In the genomic region with DNA sequence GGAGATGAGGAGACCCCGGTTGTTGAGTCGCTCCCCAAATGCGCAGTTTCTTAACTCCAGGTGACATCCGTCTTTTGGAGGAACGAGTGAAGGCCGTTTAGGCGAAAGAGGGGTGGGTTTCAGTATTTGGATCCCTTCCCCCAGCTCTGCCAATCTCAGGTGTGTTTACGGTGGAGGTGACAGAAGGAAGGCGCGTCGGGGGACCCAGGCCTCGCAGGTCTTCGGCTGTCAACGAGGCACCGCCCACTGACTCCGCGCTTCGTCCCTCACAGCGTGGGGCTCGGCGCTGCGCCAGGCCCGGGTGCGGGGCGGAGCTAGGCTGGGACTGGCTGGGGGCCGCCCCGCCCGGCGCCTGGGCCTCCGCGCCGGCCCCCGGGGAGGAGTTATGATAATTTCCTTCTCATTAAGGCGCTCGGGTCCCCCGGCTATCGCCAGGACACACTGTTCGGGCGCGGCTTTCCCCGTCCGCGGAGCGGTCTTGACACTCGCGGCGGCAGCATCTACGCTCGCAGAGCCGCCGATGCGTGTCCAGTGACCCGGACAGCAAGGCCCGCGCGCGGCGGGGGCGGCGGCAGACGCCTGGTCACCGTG, we compare ENCODE assay signal across 8 cellular contexts. TPM values are rescaled to one million over a fixed set of nuclear protein-coding genes. Genes with fewer than 3 reads are reported as not detected.
A peak's percentile ranks its signal among the peaks of the same experiment; 100 is the strongest.
DNase-seq lines count a peak whose midpoint lies in the region; ATAC-seq, FAIRE-seq and TF ChIP-seq lines count a peak whose summit lies in the region.

A gene (plus strand): TSS at position 434 of the 591 bp plus-strand sequence. CDS start 239 bp downstream, outside the sequence.

- peak; percentile 61 for DNase-seq in A172 (ENCODE audit: low spot score)
- peak; percentile 33 for DNase-seq in GM12891 (ENCODE audit: insufficient read length, low spot score)
- DNase-seq in Peyer's patch, result peak in 1 of 3 donors; percentile 61
- DNase-seq in dedifferentiated amniotic fluid mesenchymal stem cell (ENCODE audit: extremely low spot score), result peak; percentile 30
- peak; percentile 87 for DNase-seq in lower lobe of right lung
- DNase-seq in suprapubic skin (ENCODE audit: low spot score in 2 of 2), result peak; percentile 89 to 91

- intact Hi-C loops in lower lobe of right lung (cut with DNase I), result no loop called here

- ATAC-seq in lower lobe of right lung, result peak; percentile 91 to 92
- ATAC-seq in GM19455 (IDR thresholded peaks at IDR 0.05; ENCODE audit: unreplicated experiment), result no peak
- ATAC-seq in HG02623 (IDR thresholded peaks at IDR 0.05; ENCODE audit: unreplicated experiment), result no peak

- no peak for TF ChIP-seq EP300 in suprapubic skin (IDR thresholded peaks at IDR 0.05)

- no peaks in the 10 kb centered on the region for H3K36me3 ChIP-seq in Peyer's patch
- no peaks in the 10 kb centered on the region for H3K36me3 ChIP-seq in lower lobe of right lung
- H3K36me3 ChIP-seq in suprapubic skin, result no peaks in the 10 kb centered on the region

- H3K27me3 ChIP-seq in Peyer's patch (peaks cover 0 to 54% of the 10 kb centered on the region in 2 donors), lower lobe of right lung (ENCODE audit: low read depth) (peaks cover 98% of the 10 kb centered on the region), suprapubic skin (peaks cover 69% of the 10 kb centered on the region)

- H3K27ac ChIP-seq in Peyer's patch (no peak within 1 kb of the TSS), lower lobe of right lung (peak within 1 kb of the TSS; percentile 79), suprapubic skin (peak within 1 kb of the TSS; percentile 95)

- TF ChIP-seq POLR2A in GM12891 (IDR thresholded peaks at IDR 0.05; ENCODE audit: low read depth, low read length), result no peak
- TF ChIP-seq POLR2A in Peyer's patch (IDR thresholded peaks at IDR 0.05), result no peak
- TF ChIP-seq POLR2A in suprapubic skin (IDR thresholded peaks at IDR 0.05), result peak in 1 of 2 donors; percentile 81

- peaks cover 0 to 38% (median 5%) of the 10 kb centered on the region in 4 donors for H3K4me1 ChIP-seq in Peyer's patch
- peaks cover 26% of the 10 kb centered on the region for H3K4me1 ChIP-seq in lower lobe of right lung
- H3K4me1 ChIP-seq in suprapubic skin, result peaks cover 69% of the 10 kb centered on the region

- H3K4me3 ChIP-seq in Peyer's patch (peak within 1 kb of the TSS; percentile 14 to 44 (median 32)), lower lobe of right lung (peak within 1 kb of the TSS; percentile 64), suprapubic skin (peak within 1 kb of the TSS; percentile 88)

- WGBS in suprapubic skin, result 2% methylated on average over 21 of the region's 62 CpGs

- no peak for TF ChIP-seq CTCF in Peyer's patch (IDR thresholded peaks at IDR 0.05)
- TF ChIP-seq CTCF in lower lobe of right lung (IDR thresholded peaks at IDR 0.05), result no peak
- TF ChIP-seq CTCF in suprapubic skin (IDR thresholded peaks at IDR 0.05), result no peak

- no peak for FAIRE-seq in GM12891 (lab: Jason Lieb, UNC)

- H3K9me3 ChIP-seq in Peyer's patch (peaks cover 0 to 7% (median 0%) of the 10 kb centered on the region in 4 donors), lower lobe of right lung (no peaks in the 10 kb centered on the region), suprapubic skin (no peaks in the 10 kb centered on the region)

TF ChIP-seq in GM12891, 5 proteins besides CTCF, POLR2A, EP300 and RAD21:
- TF ChIP-seq TAF1 (IDR thresholded peaks at IDR 0.05; ENCODE audit: low read depth, low read length), result no peak
- TF ChIP-seq POLR2AphosphoS5 (IDR thresholded peaks at IDR 0.05; ENCODE audit: low read depth, low read length), result no peak
- TF ChIP-seq PAX5 (IDR thresholded peaks at IDR 0.05; ENCODE audit: insufficient read depth, low read length, severe bottlenecking), result no peak
- TF ChIP-seq SPI1 (IDR thresholded peaks at IDR 0.05; ENCODE audit: low read depth, low read length), result no peak
- no peak for TF ChIP-seq POU2F2 (IDR thresholded peaks at IDR 0.05; ENCODE audit: low read depth, low read length)

RNA-seq across cellular contexts. Expression of the gene that starts here (rescaled TPM):
- 1.9 and 2.0 TPM in 2 replicates for total RNA-seq in A172 (2014; rRNA removed; shearing (Covaris generic))
- polyA plus RNA-seq in GM12891 (2012; ENCODE audit: low read depth, missing spikeins), result not detected
- not detected for total RNA-seq in Peyer's patch
- total RNA-seq in lower lobe of right lung, result 4.2 TPM
- total RNA-seq in suprapubic skin, result 100 to 1,000 TPM in 1 of 4 donors, 10 to 100 TPM in 3; 79.0 to 100 (median 88.6) TPM

Comparison
In these comparisons a context has a peak if more than half of its experiments do, and no peak if none do; other contexts are left out.
1. RNA of the gene that starts here (total RNA-seq): 79.0 to 100 TPM in suprapubic skin; 4.2 TPM in lower lobe of right lung (single experiment), 1.9 to 2.0 TPM in A172 and not detected in Peyer's patch; every median in the first group is over 10 times any median in the second.
2. H3K27ac ChIP-seq: peak in lower lobe of right lung (single experiment) and suprapubic skin (single experiment); none in Peyer's patch (0 of 4).
3. H3K4me3 ChIP-seq: peak in every context shown above with its lines; median percentile 88 in suprapubic skin; 64 in lower lobe of right lung; 32 in Peyer's patch.
4. ATAC-seq: peak in lower lobe of right lung (2 of 2); none in GM19455 (single experiment) and HG02623 (single experiment).